In the genomic region with DNA sequence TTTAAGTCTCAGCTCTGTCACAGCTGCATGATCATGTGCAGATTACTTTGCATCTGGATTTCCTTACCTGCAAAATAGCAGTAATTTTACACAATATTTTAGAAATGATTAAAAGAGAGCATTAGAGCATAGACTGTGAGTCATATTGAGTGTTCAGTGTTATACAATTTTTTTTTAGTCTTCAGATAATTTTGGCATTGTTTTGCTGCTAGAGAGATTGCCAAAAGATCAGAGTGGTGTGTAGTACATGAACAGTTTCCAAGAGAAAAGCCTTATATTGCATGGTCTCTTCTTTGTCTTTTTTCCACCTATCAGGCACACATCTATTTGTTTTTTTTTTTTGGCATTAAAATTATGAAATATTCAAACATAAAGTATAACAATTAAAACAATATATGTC, we compare ENCODE assay signal across 26 cellular contexts.
"Had no signal": no experiment of that assay in that cellular context is flagged by ENCODE, and none has a peak within 500 bp of the region (broad histone marks: within the 10 kb centered on the region; RNA-seq: fewer than 3 reads in every experiment).

No MANE protein-coding gene starts in this region.

- H3K27ac ChIP-seq: esophagus muscularis mucosa, heart left ventricle, sigmoid colon, thyroid gland, upper lobe of left lung had no signal

- H3K9me3 ChIP-seq: esophagus muscularis mucosa, heart left ventricle, sigmoid colon, thyroid gland, upper lobe of left lung had no signal

- FAIRE-seq: kidney had no signal

- H3K27me3 ChIP-seq: esophagus muscularis mucosa, heart left ventricle, sigmoid colon, thyroid gland, upper lobe of left lung had no signal

- DNase-seq: activated B cell treated with CpG ODN at 0.5 μM for 24 hours; activated CD4-positive, alpha-beta T cell treated with anti-CD3 and anti-CD28 coated beads, Interleukin-2, amount 50 U/mL, for 1 hour; activated CD8-positive, alpha-beta T cell treated with anti-CD3 and anti-CD28 coated beads for 36 hours; activated naive CD4-positive, alpha-beta T cell; activated T-cell treated with anti-CD3 and anti-CD28 coated beads, Interleukin-2, amount 50 U/mL, for 72 hours; anterior cingulate cortex; caudate nucleus; endodermal cell; foreskin fibroblast; heart left ventricle; hypothalamus; immature natural killer cell; kidney; naive thymus-derived CD8-positive, alpha-beta T cell; sigmoid colon; stimulated activated CD4-positive, alpha-beta T cell treated with anti-CD3 and anti-CD28 coated beads, Interleukin-1b, Interleukin-23, amount 100 ng/mL, for 48 hours; stimulated activated CD4-positive, alpha-beta T cell treated with anti-CD3 and anti-CD28 coated beads, Interleukin-4, amount 100 ng/mL, for 4 hours; stimulated activated CD8-positive, alpha-beta memory T cell treated with anti-CD3 and anti-CD28 coated beads, Interleukin-4, amount 100 ng/mL, for 48 hours; stimulated activated naive CD8-positive, alpha-beta T cell treated with anti-CD3 and anti-CD28 coated beads, Interleukin-15, amount 100 ng/mL, for 72 hours; T-helper 1 cell; thyroid gland; upper lobe of left lung had no signal

- H3K36me3 ChIP-seq: esophagus muscularis mucosa, heart left ventricle, sigmoid colon, thyroid gland, upper lobe of left lung had no signal

- ATAC-seq: activated CD8-positive, alpha-beta T cell treated with anti-CD3 and anti-CD28 coated beads for 36 hours; activated naive CD4-positive, alpha-beta T cell treated with anti-CD3 and anti-CD28 coated beads, Interleukin-2, amount 50 U/mL, for 72 hours; activated T-cell treated with anti-CD3 and anti-CD28 coated beads, Interleukin-2, amount 50 U/mL, for 72 hours; heart left ventricle; naive thymus-derived CD8-positive, alpha-beta T cell; stimulated activated memory B cell treated with anti-CD40 and anti-IgM and Interleukin-4, amounts not matched to agents 10 μg/mL and 1 μg/mL and 100 μg/mL, for 72 hours; stimulated activated naive CD8-positive, alpha-beta T cell treated with anti-CD3 and anti-CD28 coated beads, Interleukin-15, amount 100 ng/mL, for 72 hours had no signal

- H3K4me1 ChIP-seq: heart left ventricle, sigmoid colon, thyroid gland, upper lobe of left lung had no signal

- H3K4me3 ChIP-seq: esophagus muscularis mucosa, heart left ventricle, sigmoid colon, smooth muscle cell, thyroid gland, upper lobe of left lung had no signal

- H3K4me2 ChIP-seq: smooth muscle cell had no signal
